ENCODE assay signal across 1 cellular context in genomic region chr6:100460650-100461204, GRCh38.
TF ChIP-seq lines count a peak whose summit lies in the region.

No MANE protein-coding gene starts in this region.

TF ChIP-seq in IMR-90, 13 proteins besides CTCF, POLR2A, EP300 and RAD21 (continued from another document):
- TF ChIP-seq USF2 (IDR thresholded peaks at IDR 0.05; ENCODE audit: low read depth, low read length) (no peak), CEBPB (IDR thresholded peaks at IDR 0.05; ENCODE audit: low read depth, low read length) (no peak), NFE2L2 (IDR thresholded peaks at IDR 0.05; ENCODE audit: low read depth, low read length) (no peak), RFX5 (IDR thresholded peaks at IDR 0.05; ENCODE audit: low read depth, low read length) (no peak), BHLHE40 (IDR thresholded peaks at IDR 0.05; ENCODE audit: low read depth, low read length) (no peak), MXI1 (IDR thresholded peaks at IDR 0.05; ENCODE audit: borderline replicate concordance, low read depth, low read length) (no peak)
